ENCODE assay signal across 31 cellular contexts in genomic region chr1:193680924-193681316, GRCh38.
"Had no signal": no experiment of that assay in that cellular context is flagged by ENCODE, and none has a peak within 500 bp of the region (broad histone marks: within the 10 kb centered on the region; RNA-seq: fewer than 3 reads in every experiment).

No MANE protein-coding gene starts in this region.

- DNase-seq: activated CD4-positive, alpha-beta memory T cell treated with anti-CD3 and anti-CD28 coated beads, Interleukin-2, amount 10 ng/mL, durations not matched to agents 7 days and 5 days; activated CD4-positive, alpha-beta T cell treated with anti-CD3 and anti-CD28 coated beads for 1 hour; activated CD4-positive, alpha-beta T cell treated with anti-CD3 and anti-CD28 coated beads, Interleukin-2, amount 10 ng/mL, durations not matched to agents 7 days and 5 days; activated CD8-positive, alpha-beta memory T cell treated with anti-CD3 and anti-CD28 coated beads, Interleukin-2, amount 50 U/mL, for 48 hours; activated gamma-delta T cell treated with Interleukin-2 at 50 U/mL for 16 hours; activated naive CD4-positive, alpha-beta T cell treated with anti-CD3 and anti-CD28 coated beads, Interleukin-2, amount 50 U/mL, for 16 hours; activated naive CD8-positive, alpha-beta T cell treated with anti-CD3 and anti-CD28 coated beads, Interleukin-2, amount 50 U/mL, for 24 hours; activated T-cell treated with anti-CD3 and anti-CD28 coated beads, Interleukin-2, amount 50 U/mL, for 4 hours; amygdala; cerebellar nuclear complex; colonic mucosa; effector CD8-positive, alpha-beta T cell; esophagus squamous epithelium; gastrocnemius medialis; islet precursor cell; natural killer cell; stimulated activated CD4-positive, alpha-beta T cell treated with anti-CD3 and anti-CD28 coated beads, Interleukin-4, amount 100 ng/mL, for 24 hours; stimulated activated naive CD8-positive, alpha-beta T cell treated with anti-CD3 and anti-CD28 coated beads, Interleukin-15, amount 100 ng/mL, for 72 hours; substantia nigra; T-helper 17 cell; T1000 had no signal

- H3K9ac ChIP-seq: neural progenitor cell had no signal

- ATAC-seq: activated naive CD8-positive, alpha-beta T cell treated with anti-CD3 and anti-CD28 coated beads, Interleukin-2, amount 50 U/mL, for 24 hours; activated T-cell treated with anti-CD3 and anti-CD28 coated beads, Interleukin-2, amount 50 U/mL, for 4 hours; activated T-helper 17 cell treated with anti-CD3 and anti-CD28 coated beads, Interleukin-2, amount 50 U/mL, for 72 hours; gastrocnemius medialis; natural killer cell; sciatic nerve; stimulated activated effector memory CD8-positive, alpha-beta T cell treated with anti-CD3 and anti-CD28 coated beads, Interleukin-12 subunit alpha, Interleukin-12 subunit beta, amount 100 ng/mL, for 72 hours; stimulated activated naive CD8-positive, alpha-beta T cell treated with anti-CD3 and anti-CD28 coated beads, Interleukin-15, amount 100 ng/mL, for 72 hours; T-helper 17 cell had no signal

- H3K9me3 ChIP-seq: colonic mucosa, esophagus squamous epithelium, gastrocnemius medialis, vagina had no signal

- H3K27me3 ChIP-seq: colonic mucosa, esophagus squamous epithelium, gastrocnemius medialis, hepatocyte, neural progenitor cell, vagina had no signal

- H3K36me3 ChIP-seq: colonic mucosa, esophagus squamous epithelium, gastrocnemius medialis, neural progenitor cell, vagina had no signal

- FAIRE-seq: bronchial epithelial cell, endometrium had no signal

- H3K4me2 ChIP-seq: hepatocyte, neural progenitor cell had no signal

- H2AFZ ChIP-seq: hepatocyte, neural progenitor cell had no signal

- H3K79me2 ChIP-seq: hepatocyte had no signal

- H3K4me3 ChIP-seq: colonic mucosa, esophagus squamous epithelium, gastrocnemius medialis, hepatocyte, neural progenitor cell, skin epidermis, vagina had no signal

- H3K27ac ChIP-seq: colonic mucosa, epithelial cell of prostate, esophagus squamous epithelium, gastrocnemius medialis, hepatocyte, skin epidermis, vagina had no signal

- H3K4me1 ChIP-seq: colonic mucosa, esophagus squamous epithelium, gastrocnemius medialis, vagina had no signal
